1 cellular context compared by ENCODE assay signal in the genomic region with DNA sequence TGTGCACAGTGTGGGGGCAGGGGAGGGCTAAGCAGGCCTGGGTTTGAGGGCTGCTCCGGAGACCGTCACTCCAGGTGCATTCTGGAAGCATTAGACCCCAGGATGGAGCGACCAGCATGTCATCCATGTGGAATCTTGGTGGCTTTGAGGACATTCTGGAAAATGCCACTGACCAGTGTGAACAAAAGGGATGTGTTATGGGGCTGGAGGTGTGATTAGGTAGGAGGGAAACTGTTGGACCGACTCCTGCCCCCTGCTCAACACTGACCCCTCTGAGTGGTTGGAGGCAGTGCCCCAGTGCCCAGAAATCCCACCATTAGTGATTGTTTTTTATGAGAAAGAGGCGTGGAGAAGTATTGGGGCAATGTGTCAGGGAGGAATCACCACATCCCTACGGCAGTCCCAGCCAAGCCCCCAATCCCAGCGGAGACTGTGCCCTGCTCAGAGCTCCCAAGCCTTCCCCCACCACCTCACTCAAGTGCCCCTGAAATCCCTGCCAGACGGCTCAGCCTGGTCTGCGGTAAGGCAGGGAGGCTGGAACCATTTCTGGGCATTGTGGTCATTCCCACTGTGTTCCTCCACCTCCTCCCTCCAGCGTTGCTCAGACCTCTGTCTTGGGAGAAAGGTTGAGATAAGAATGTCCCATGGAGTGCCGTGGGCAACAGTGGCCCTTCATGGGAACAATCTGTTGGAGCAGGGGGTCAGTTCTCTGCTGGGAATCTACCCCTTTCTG.
TF ChIP-seq lines count a peak whose summit lies in the region.

No MANE protein-coding gene starts in this region.

TF ChIP-seq in HepG2, 621 proteins besides CTCF, POLR2A, EP300 and RAD21 (continued from another document and continues in another):
- TF ChIP-seq, protein P1, sequence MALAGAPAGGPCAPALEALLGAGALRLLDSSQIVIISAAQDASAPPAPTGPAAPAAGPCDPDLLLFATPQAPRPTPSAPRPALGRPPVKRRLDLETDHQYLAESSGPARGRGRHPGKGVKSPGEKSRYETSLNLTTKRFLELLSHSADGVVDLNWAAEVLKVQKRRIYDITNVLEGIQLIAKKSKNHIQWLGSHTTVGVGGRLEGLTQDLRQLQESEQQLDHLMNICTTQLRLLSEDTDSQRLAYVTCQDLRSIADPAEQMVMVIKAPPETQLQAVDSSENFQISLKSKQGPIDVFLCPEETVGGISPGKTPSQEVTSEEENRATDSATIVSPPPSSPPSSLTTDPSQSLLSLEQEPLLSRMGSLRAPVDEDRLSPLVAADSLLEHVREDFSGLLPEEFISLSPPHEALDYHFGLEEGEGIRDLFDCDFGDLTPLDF (CRISPR knock-in tag; IDR thresholded peaks at IDR 0.05), result no peak
- TF ChIP-seq, protein P2, sequence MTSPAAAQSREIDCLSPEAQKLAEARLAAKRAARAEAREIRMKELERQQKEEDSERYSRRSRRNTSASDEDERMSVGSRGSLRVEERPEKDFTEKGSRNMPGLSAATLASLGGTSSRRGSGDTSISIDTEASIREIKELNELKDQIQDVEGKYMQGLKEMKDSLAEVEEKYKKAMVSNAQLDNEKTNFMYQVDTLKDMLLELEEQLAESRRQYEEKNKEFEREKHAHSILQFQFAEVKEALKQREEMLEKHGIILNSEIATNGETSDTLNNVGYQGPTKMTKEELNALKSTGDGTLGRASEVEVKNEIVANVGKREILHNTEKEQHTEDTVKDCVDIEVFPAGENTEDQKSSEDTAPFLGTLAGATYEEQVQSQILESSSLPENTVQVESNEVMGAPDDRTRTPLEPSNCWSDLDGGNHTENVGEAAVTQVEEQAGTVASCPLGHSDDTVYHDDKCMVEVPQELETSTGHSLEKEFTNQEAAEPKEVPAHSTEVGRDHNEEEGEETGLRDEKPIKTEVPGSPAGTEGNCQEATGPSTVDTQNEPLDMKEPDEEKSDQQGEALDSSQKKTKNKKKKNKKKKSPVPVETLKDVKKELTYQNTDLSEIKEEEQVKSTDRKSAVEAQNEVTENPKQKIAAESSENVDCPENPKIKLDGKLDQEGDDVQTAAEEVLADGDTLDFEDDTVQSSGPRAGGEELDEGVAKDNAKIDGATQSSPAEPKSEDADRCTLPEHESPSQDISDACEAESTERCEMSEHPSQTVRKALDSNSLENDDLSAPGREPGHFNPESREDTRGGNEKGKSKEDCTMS (CRISPR knock-in tag; conservative IDR thresholded peaks at IDR 0.05), result no peak
- TF ChIP-seq U2AF2 (IDR thresholded peaks at IDR 0.05; ENCODE audit: low read depth, low read length) (no peak), GABPA (IDR thresholded peaks at IDR 0.05; ENCODE audit: low read depth, low read length) (no peak), GABPA (CRISPR knock-in tag; IDR thresholded peaks at IDR 0.05; ENCODE audit: low read depth) (no peak), TBP (CRISPR knock-in tag; IDR thresholded peaks at IDR 0.05) (no peak), TRIM24 (CRISPR knock-in tag; IDR thresholded peaks at IDR 0.05) (no peak), SRY (CRISPR knock-in tag; IDR thresholded peaks at IDR 0.05) (0 out of 2 replicates have a peak, but pooled peaks have one; percentile 27), ZNF703 (CRISPR knock-in tag; IDR thresholded peaks at IDR 0.05; ENCODE audit: borderline replicate concordance) (no peak), DNMT1 (CRISPR knock-in tag; IDR thresholded peaks at IDR 0.05) (peak; percentile 59; the same call in 1 of the 2 replicates), SMAD1 (CRISPR knock-in tag; IDR thresholded peaks at IDR 0.05; ENCODE audit: borderline replicate concordance, low read depth) (0 out of 2 replicates have a peak, but pooled peaks have one; percentile 78), IKZF4 (CRISPR knock-in tag; IDR thresholded peaks at IDR 0.05; ENCODE audit: borderline replicate concordance, low read depth, not compliant biosample characterization) (no peak), ZBTB3 (CRISPR knock-in tag; IDR thresholded peaks at IDR 0.05; ENCODE audit: borderline replicate concordance, low read depth) (no peak), TEAD3 (CRISPR knock-in tag; optimal IDR thresholded peaks at IDR 0.05; ENCODE audit: borderline replicate concordance) (peak; percentile 67), PAX8 (CRISPR knock-in tag; IDR thresholded peaks at IDR 0.05; ENCODE audit: borderline replicate concordance) (no peak), ZNF713 (CRISPR knock-in tag; IDR thresholded peaks at IDR 0.05) (no peak; the same call in 1 of the 2 replicates), ZSCAN12 (CRISPR knock-in tag; IDR thresholded peaks at IDR 0.05) (no peak), LCORL (IDR thresholded peaks at IDR 0.05) (no peak), LCORL (CRISPR knock-in tag; IDR thresholded peaks at IDR 0.05) (0 out of 2 replicates have a peak, but pooled peaks have one; percentile 14), SIN3B (IDR thresholded peaks at IDR 0.05; ENCODE audit: low read length) (no peak), REXO4 (CRISPR knock-in tag; IDR thresholded peaks at IDR 0.05; ENCODE audit: borderline replicate concordance) (no peak), NFE2L1 (CRISPR knock-in tag; IDR thresholded peaks at IDR 0.05; ENCODE audit: borderline replicate concordance) (peak; percentile 70; the same call in 1 of the 2 replicates), SP1 (IDR thresholded peaks at IDR 0.05) (no peak), SP1 (CRISPR knock-in tag; IDR thresholded peaks at IDR 0.05) (0 out of 2 replicates have a peak, but pooled peaks have one; percentile 24), ZNF451 (CRISPR knock-in tag; IDR thresholded peaks at IDR 0.05) (no peak), KDM2A (CRISPR knock-in tag; IDR thresholded peaks at IDR 0.05; ENCODE audit: borderline replicate concordance, low read depth) (peak; percentile 79), ZNF331 (CRISPR knock-in tag; IDR thresholded peaks at IDR 0.05) (no peak), MIXL1 (CRISPR knock-in tag; IDR thresholded peaks at IDR 0.05) (no peak; the same call in 1 of the 2 replicates), ZNF446 (CRISPR knock-in tag; IDR thresholded peaks at IDR 0.05) (peak; percentile 71; the same call in 1 of the 2 replicates), ZNF75D (CRISPR knock-in tag; IDR thresholded peaks at IDR 0.05; ENCODE audit: borderline replicate concordance) (no peak), ZNF629 (CRISPR knock-in tag; conservative IDR thresholded peaks at IDR 0.05) (no peak), MYNN (CRISPR knock-in tag; IDR thresholded peaks at IDR 0.05; ENCODE audit: low read depth) (0 out of 2 replicates have a peak, but pooled peaks have one; percentile 24), ZNF260 (CRISPR knock-in tag; IDR thresholded peaks at IDR 0.05; ENCODE audit: borderline replicate concordance, low read depth) (no peak), ZNF552 (CRISPR knock-in tag; IDR thresholded peaks at IDR 0.05; ENCODE audit: borderline replicate concordance) (no peak), ZNF44 (CRISPR knock-in tag; IDR thresholded peaks at IDR 0.05) (no peak), ZNF746 (CRISPR knock-in tag; IDR thresholded peaks at IDR 0.05) (no peak), ZNF879 (CRISPR knock-in tag; IDR thresholded peaks at IDR 0.05) (no peak), ZBTB20 (CRISPR knock-in tag; IDR thresholded peaks at IDR 0.05; ENCODE audit: borderline replicate concordance, low read depth) (no peak; the same call in 1 of the 2 replicates), ZNF484 (CRISPR knock-in tag; IDR thresholded peaks at IDR 0.05; ENCODE audit: borderline replicate concordance, low read depth) (no peak)
- TF ChIP-seq, protein P3, sequence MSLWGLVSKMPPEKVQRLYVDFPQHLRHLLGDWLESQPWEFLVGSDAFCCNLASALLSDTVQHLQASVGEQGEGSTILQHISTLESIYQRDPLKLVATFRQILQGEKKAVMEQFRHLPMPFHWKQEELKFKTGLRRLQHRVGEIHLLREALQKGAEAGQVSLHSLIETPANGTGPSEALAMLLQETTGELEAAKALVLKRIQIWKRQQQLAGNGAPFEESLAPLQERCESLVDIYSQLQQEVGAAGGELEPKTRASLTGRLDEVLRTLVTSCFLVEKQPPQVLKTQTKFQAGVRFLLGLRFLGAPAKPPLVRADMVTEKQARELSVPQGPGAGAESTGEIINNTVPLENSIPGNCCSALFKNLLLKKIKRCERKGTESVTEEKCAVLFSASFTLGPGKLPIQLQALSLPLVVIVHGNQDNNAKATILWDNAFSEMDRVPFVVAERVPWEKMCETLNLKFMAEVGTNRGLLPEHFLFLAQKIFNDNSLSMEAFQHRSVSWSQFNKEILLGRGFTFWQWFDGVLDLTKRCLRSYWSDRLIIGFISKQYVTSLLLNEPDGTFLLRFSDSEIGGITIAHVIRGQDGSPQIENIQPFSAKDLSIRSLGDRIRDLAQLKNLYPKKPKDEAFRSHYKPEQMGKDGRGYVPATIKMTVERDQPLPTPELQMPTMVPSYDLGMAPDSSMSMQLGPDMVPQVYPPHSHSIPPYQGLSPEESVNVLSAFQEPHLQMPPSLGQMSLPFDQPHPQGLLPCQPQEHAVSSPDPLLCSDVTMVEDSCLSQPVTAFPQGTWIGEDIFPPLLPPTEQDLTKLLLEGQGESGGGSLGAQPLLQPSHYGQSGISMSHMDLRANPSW (CRISPR knock-in tag; IDR thresholded peaks at IDR 0.05; ENCODE audit: borderline replicate concordance), result no peak
- TF ChIP-seq, protein P4, sequence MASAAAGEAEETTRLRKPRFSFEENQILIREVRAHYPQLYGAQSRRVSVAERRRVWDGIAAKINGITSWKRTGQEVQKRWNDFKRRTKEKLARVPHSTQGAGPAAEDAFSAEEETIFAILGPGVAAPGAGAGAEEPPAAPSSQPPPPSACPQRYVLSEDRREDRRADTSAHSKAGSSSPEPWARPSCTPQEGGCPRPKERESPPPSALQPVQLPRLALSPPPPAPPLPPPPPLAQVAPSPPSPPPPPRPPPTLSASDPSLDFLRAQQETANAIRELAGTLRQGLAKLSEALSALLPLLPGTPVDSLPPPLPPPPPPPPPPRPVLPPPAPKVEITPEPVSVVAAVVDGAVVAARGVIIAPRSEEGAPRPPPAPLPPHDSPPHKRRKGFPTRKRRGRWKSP (CRISPR knock-in tag; IDR thresholded peaks at IDR 0.05), result no peak
- TF ChIP-seq, protein P5, sequence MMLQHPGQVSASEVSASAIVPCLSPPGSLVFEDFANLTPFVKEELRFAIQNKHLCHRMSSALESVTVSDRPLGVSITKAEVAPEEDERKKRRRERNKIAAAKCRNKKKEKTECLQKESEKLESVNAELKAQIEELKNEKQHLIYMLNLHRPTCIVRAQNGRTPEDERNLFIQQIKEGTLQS (CRISPR knock-in tag; IDR thresholded peaks at IDR 0.05), result no peak
- TF ChIP-seq, protein P6, sequence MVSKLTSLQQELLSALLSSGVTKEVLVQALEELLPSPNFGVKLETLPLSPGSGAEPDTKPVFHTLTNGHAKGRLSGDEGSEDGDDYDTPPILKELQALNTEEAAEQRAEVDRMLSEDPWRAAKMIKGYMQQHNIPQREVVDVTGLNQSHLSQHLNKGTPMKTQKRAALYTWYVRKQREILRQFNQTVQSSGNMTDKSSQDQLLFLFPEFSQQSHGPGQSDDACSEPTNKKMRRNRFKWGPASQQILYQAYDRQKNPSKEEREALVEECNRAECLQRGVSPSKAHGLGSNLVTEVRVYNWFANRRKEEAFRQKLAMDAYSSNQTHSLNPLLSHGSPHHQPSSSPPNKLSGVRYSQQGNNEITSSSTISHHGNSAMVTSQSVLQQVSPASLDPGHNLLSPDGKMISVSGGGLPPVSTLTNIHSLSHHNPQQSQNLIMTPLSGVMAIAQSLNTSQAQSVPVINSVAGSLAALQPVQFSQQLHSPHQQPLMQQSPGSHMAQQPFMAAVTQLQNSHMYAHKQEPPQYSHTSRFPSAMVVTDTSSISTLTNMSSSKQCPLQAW (CRISPR knock-in tag; IDR thresholded peaks at IDR 0.05), result peak; percentile 68; the same call in 1 of the 2 replicates
- TF ChIP-seq, protein P7, sequence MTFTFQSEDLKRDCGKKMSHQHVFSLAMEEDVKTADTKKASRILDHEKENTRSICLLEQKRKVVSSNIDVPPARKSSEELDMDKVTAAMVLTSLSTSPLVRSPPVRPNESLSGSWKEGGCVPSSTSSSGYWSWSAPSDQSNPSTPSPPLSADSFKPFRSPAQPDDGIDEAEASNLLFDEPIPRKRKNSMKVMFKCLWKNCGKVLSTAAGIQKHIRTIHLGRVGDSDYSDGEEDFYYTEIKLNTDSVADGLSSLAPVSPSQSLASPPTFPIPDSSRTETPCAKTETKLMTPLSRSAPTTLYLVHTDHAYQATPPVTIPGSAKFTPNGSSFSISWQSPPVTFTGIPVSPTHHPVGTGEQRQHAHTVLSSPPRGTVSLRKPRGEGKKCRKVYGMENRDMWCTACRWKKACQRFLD (CRISPR knock-in tag; IDR thresholded peaks at IDR 0.05; ENCODE audit: borderline replicate concordance), result peak; percentile 89
- TF ChIP-seq, protein P8, sequence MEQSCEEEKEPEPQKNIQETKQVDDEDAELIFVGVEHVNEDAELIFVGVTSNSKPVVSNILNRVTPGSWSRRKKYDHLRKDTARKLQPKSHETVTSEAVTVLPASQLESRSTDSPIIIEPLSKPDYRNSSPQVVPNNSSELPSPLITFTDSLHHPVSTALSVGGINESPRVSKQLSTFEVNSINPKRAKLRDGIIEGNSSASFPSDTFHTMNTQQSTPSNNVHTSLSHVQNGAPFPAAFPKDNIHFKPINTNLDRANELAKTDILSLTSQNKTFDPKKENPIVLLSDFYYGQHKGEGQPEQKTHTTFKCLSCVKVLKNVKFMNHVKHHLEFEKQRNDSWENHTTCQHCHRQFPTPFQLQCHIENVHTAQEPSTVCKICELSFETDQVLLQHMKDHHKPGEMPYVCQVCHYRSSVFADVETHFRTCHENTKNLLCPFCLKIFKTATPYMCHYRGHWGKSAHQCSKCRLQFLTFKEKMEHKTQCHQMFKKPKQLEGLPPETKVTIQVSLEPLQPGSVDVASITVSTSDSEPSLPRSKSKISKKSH (CRISPR knock-in tag; IDR thresholded peaks at IDR 0.05; ENCODE audit: borderline replicate concordance), result peak; percentile 31; the same call in 1 of the 2 replicates
- TF ChIP-seq, protein P9, sequence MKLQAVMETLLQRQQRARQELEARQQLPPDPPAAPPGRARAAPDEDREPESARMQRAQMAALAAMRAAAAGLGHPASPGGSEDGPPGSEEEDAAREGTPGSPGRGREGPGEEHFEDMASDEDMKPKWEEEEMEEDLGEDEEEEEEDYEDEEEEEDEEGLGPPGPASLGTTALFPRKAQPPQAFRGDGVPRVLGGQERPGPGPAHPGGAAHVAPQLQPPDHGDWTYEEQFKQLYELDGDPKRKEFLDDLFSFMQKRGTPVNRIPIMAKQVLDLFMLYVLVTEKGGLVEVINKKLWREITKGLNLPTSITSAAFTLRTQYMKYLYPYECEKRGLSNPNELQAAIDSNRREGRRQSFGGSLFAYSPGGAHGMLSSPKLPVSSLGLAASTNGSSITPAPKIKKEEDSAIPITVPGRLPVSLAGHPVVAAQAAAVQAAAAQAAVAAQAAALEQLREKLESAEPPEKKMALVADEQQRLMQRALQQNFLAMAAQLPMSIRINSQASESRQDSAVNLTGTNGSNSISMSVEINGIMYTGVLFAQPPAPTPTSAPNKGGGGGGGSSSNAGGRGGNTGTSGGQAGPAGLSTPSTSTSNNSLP (IDR thresholded peaks at IDR 0.05; ENCODE audit: low read depth, low read length), result no peak
- TF ChIP-seq, protein P10, sequence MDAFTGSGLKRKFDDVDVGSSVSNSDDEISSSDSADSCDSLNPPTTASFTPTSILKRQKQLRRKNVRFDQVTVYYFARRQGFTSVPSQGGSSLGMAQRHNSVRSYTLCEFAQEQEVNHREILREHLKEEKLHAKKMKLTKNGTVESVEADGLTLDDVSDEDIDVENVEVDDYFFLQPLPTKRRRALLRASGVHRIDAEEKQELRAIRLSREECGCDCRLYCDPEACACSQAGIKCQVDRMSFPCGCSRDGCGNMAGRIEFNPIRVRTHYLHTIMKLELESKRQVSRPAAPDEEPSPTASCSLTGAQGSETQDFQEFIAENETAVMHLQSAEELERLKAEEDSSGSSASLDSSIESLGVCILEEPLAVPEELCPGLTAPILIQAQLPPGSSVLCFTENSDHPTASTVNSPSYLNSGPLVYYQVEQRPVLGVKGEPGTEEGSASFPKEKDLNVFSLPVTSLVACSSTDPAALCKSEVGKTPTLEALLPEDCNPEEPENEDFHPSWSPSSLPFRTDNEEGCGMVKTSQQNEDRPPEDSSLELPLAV (CRISPR knock-in tag; conservative IDR thresholded peaks at IDR 0.05; ENCODE audit: low read depth), result no peak
